In the genomic region with DNA sequence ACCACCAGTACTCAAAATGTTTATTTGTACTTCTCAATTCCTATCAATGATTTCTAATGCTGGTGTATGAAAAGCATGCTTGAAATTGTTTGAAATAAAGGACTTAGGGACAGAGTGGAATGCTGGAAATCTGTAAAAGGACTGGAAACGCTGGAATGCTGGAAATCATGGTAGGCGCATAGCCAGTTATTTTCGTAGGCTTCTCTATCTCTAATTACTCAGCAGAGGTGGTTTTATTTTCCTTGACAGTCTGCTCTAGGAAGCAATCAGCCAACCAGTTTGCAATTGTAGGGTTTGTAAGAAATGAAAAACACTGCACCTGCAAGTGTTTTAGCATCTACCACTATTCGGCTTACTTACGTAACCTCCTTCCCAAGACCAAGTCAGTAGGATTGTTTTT, we compare ENCODE assay signal across 8 cellular contexts. TPM values are rescaled to one million over a fixed set of nuclear protein-coding genes. Genes with fewer than 3 reads are reported as not detected.
A peak's percentile ranks its signal among the peaks of the same experiment; 100 is the strongest.
DNase-seq lines count a peak whose midpoint lies in the region; ATAC-seq and TF ChIP-seq lines count a peak whose summit lies in the region.

No MANE protein-coding gene starts in this region.

- peaks cover 19% of the 10 kb centered on the region for H4K20me1 ChIP-seq in hepatocyte (ENCODE audit: insufficient read depth, poor library complexity, severe bottlenecking)

- H3K4me2 ChIP-seq in hepatocyte: peak overlapping the region; percentile 81

- H3K9me2 ChIP-seq in hepatocyte (replicated peaks; ENCODE audit: insufficient read depth): no peaks in the 10 kb centered on the region

- peaks cover 15% of the 10 kb centered on the region for H3K4me1 ChIP-seq in hepatocyte (ENCODE audit: insufficient read depth)

- H3K4me3 Mint-ChIP-seq in stimulated activated naive CD8-positive, alpha-beta T cell treated with anti-CD3 and anti-CD28 coated beads, Interleukin-15, amount 100 ng/mL, for 72 hours: peak overlapping the region; percentile 96 to 98

- H2AFZ ChIP-seq in hepatocyte: peak overlapping the region; percentile 94

- TF ChIP-seq CTCF in GM12864 (IDR thresholded peaks at IDR 0.05; ENCODE audit: low read depth, low read length, missing control alignments): no peak
- no peak for TF ChIP-seq CTCF in WERI-Rb-1 (IDR thresholded peaks at IDR 0.05; ENCODE audit: low read depth, low read length)
- no peak for TF ChIP-seq CTCF in hepatocyte (IDR thresholded peaks at IDR 0.05; ENCODE audit: poor library complexity)

- H3K9me3 Mint-ChIP-seq in stimulated activated naive CD8-positive, alpha-beta T cell treated with anti-CD3 and anti-CD28 coated beads, Interleukin-15, amount 100 ng/mL, for 72 hours: peaks cover 0 to 3% of the 10 kb centered on the region in 2 donors

- H3K4me1 Mint-ChIP-seq in stimulated activated naive CD8-positive, alpha-beta T cell treated with anti-CD3 and anti-CD28 coated beads, Interleukin-15, amount 100 ng/mL, for 72 hours: peaks cover 36% of the 10 kb centered on the region

- DNase-seq in GM12864 (ENCODE audit: low read depth): no peak
- DNase-seq in WERI-Rb-1: no peak
- DNase-seq in hepatocyte (ENCODE audit: low spot score): no peak
- no peak for DNase-seq in stimulated activated naive CD8-positive, alpha-beta T cell treated with anti-CD3 and anti-CD28 coated beads, Interleukin-15, amount 100 ng/mL, for 72 hours
- DNase-seq in G401 (ENCODE audit: low spot score): no peak
- DNase-seq in activated CD4-positive, CD25-positive, alpha-beta regulatory T cell treated with anti-CD3 and anti-CD28 coated beads, Interleukin-2, amount 50 U/mL, for 72 hours: no peak
- no peak for DNase-seq in stimulated activated CD4-positive, alpha-beta T cell treated with anti-CD3 and anti-CD28 coated beads, Interleukin-15, amount 100 ng/mL, for 24 hours

- peak; percentile 1 for ATAC-seq in HG02678 (IDR thresholded peaks at IDR 0.05; ENCODE audit: unreplicated experiment)
- no peak for ATAC-seq in stimulated activated naive CD8-positive, alpha-beta T cell treated with anti-CD3 and anti-CD28 coated beads, Interleukin-15, amount 100 ng/mL, for 72 hours

- peaks cover 35% of the 10 kb centered on the region for H3K36me3 ChIP-seq in WERI-Rb-1
- H3K36me3 ChIP-seq in hepatocyte (replicated peaks; ENCODE audit: insufficient read depth, low read depth): no peaks in the 10 kb centered on the region

- H3K27me3 Mint-ChIP-seq in stimulated activated naive CD8-positive, alpha-beta T cell treated with anti-CD3 and anti-CD28 coated beads, Interleukin-15, amount 100 ng/mL, for 72 hours: no peaks in the 10 kb centered on the region

- H3K27ac ChIP-seq in WERI-Rb-1 (peak overlapping the region; percentile 91), hepatocyte (peak overlapping the region; percentile 94)

- H3K79me2 ChIP-seq in hepatocyte: peaks cover 60% of the 10 kb centered on the region

- H3K27ac Mint-ChIP-seq in stimulated activated naive CD8-positive, alpha-beta T cell treated with anti-CD3 and anti-CD28 coated beads, Interleukin-15, amount 100 ng/mL, for 72 hours: peak overlapping the region; percentile 98 to 99

- 10% methylated on average over 5 of the region's 5 CpGs for WGBS in hepatocyte (ENCODE audit: low lambda C conversion rate, missing lambda C conversion rate)

- H3K9me3 ChIP-seq in WERI-Rb-1 (ENCODE audit: severe bottlenecking): no peaks in the 10 kb centered on the region
- H3K9me3 ChIP-seq in hepatocyte (ENCODE audit: low read depth): no peaks in the 10 kb centered on the region

- no peaks in the 10 kb centered on the region for H3K27me3 ChIP-seq in WERI-Rb-1 (ENCODE audit: insufficient read depth, low read depth, severe bottlenecking)
- H3K27me3 ChIP-seq in hepatocyte: no peaks in the 10 kb centered on the region

- H3K4me3 ChIP-seq in GM12864 (ENCODE audit: low read depth, low read length): peak overlapping the region; percentile 79
- peak overlapping the region; percentile 88 for H3K4me3 ChIP-seq in WERI-Rb-1 (ENCODE audit: low read depth, low read length)
- H3K4me3 ChIP-seq in hepatocyte: peak overlapping the region; percentile 62

- in situ Hi-C loops in G401 (cut with HindIII; ENCODE audit: low sequenced_read_pairs): no loop called here

RNA-seq across cellular contexts. Expression of a gene that starts 0.8 kb away (rescaled TPM):
- total RNA-seq in hepatocyte: 52.9 and 55.5 TPM in 2 replicates
- polyA plus RNA-seq in hepatocyte: 22.4 and 23.5 TPM in 2 replicates
- 18.1 and 38.7 TPM in 2 replicates for total RNA-seq in G401 (2014; rRNA removed; shearing (Covaris generic))

RNA-seq across cellular contexts. Expression of a gene that starts 33.2 kb away (rescaled TPM):
- 108 and 115 TPM in 2 replicates for total RNA-seq in hepatocyte
- 27.2 and 30.1 TPM in 2 replicates for polyA plus RNA-seq in hepatocyte
- total RNA-seq in G401 (2014; rRNA removed; shearing (Covaris generic)): 2.9 and 9.7 TPM in 2 replicates

Comparison
In these comparisons a context has a peak if more than half of its experiments do, and no peak if none do; other contexts are left out.
1. RNA of a gene that starts 33.2 kb away (total RNA-seq): 108 to 115 TPM in hepatocyte; 2.9 to 9.7 TPM in G401; every median in the first group is over 10 times any median in the second.
2. Peak in every context shown above with its lines, with median percentiles within 50 percentile points of each other: H3K4me3 ChIP-seq.